16 cellular contexts compared by ENCODE assay signal in the genomic region with DNA sequence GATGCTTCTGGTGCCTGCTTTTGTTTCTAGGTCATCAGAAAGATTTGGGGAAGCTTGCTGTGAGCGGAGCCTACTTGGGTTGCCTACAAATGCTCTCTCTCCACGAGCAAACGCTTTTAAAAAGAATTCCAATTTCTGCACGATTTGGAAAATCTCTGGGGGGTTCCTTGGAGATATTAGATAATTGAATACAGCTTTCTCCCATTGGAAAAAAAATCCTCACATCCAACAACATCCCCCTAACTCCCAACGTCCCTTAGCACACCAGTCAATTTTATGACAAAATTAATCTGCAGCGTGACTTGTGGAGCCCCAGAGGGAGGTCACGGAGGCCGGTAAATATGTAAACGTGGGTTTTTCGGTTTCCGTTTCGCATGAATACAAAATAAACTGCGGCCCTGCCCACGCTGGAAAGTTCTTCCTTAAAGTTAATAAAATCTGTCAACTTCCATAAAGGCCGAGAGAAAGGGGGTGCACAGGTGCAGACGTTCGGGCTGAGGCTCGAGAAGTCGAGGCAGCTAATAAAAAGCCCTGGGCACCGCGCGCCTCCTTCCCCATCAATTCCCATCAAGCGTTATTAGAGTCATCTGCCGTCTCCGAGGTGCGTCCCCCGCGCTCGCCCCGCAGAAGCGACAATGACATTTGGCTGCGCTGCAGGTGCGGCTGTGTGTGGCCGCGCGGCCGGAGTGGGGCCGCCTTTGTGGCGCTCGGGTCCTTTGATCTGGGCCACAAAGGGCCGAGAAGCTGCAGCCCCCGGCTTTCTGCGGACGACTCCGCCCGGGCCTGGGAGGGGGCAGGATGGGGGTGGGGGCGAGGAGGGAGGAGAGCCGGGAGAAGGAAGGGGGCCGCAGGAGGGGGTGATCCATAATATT. TPM values are rescaled to one million over a fixed set of nuclear protein-coding genes. Genes with fewer than 3 reads are reported as not detected.
A peak's percentile ranks its signal among the peaks of the same experiment; 100 is the strongest.
DNase-seq lines count a peak whose midpoint lies in the region; ATAC-seq, FAIRE-seq and TF ChIP-seq lines count a peak whose summit lies in the region.
"Had no signal": no experiment of that assay in that cellular context is flagged by ENCODE, and none has a peak within 500 bp of the region (broad histone marks: within the 10 kb centered on the region; RNA-seq: fewer than 3 reads in every experiment).

No MANE protein-coding gene starts in this region.

- 95% methylated on average over 49 of the region's 49 CpGs for WGBS in HepG2 (ENCODE audit: low lambda C conversion rate)

- CTCF ChIA-PET in HepG2 (lab: Yijun Ruan, JAX; ENCODE audit: low intra/inter-chr PET ratio, low total read pairs) (no interaction called here), HEK293T (lab: Yijun Ruan, JAX) (no interaction called here)

- H3K9ac ChIP-seq in adipocyte (ENCODE audit: low read length), result no peak overlapping the region
- no peak overlapping the region for H3K9ac ChIP-seq in HepG2 (ENCODE audit: insufficient read depth, low read depth, low read length)

- H3K9me3 ChIP-seq in adipocyte (ENCODE audit: control insufficient read depth, low read length), result no peaks in the 10 kb centered on the region
- H3K9me3 ChIP-seq in HepG2 (ENCODE audit: low read length), result peaks cover 5% of the 10 kb centered on the region; the same call in 1 of the 2 replicates
- H3K9me3 ChIP-seq: pancreas had no signal

- no peak for TF ChIP-seq POLR2A in HepG2 (IDR thresholded peaks at IDR 0.05; ENCODE audit: insufficient read depth in 1 of 2, low read depth in 2 of 2, low read length in 2 of 2)

- no peak overlapping the region for H3K4me2 ChIP-seq in HepG2 (ENCODE audit: low read depth, low read length)

- H3K36me3 ChIP-seq in adipocyte (ENCODE audit: control insufficient read depth, insufficient read depth, low read length, severe bottlenecking) (no peaks in the 10 kb centered on the region), HepG2 (replicated peaks in 1 of 2; ENCODE audit: control insufficient read depth in 1 of 2, insufficient read depth in 2 of 2, low read length in 2 of 2) (no peaks in the 10 kb centered on the region)
- H3K36me3 ChIP-seq: pancreas had no signal

- no peak for TF ChIP-seq CTCF in HepG2 (CRISPR knock-in tag; IDR thresholded peaks at IDR 0.05)

- TF ChIP-seq RAD21 in HepG2 (CRISPR knock-in tag; IDR thresholded peaks at IDR 0.05), result no peak

- in situ Hi-C loops in HepG2 (cut with HindIII; ENCODE audit: extremely low pct_ligation_motif_present, low pct_unique_long_range_greater_than_20kb), result no loop called here

- H3K27me3 ChIP-seq in adipocyte (replicated peaks; ENCODE audit: control insufficient read depth, insufficient read depth, low read length), result peaks cover 14% of the 10 kb centered on the region
- H3K27me3 ChIP-seq in HepG2 (ENCODE audit: control insufficient read depth in 1 of 2, insufficient read depth in 2 of 2, low read length in 2 of 2), result no peaks in the 10 kb centered on the region

- peak; percentile 60 for ATAC-seq in GM19397 (IDR thresholded peaks at IDR 0.05; ENCODE audit: unreplicated experiment)
- ATAC-seq in HepG2, result no peak
- no peak for ATAC-seq in GM18870 (IDR thresholded peaks at IDR 0.05; ENCODE audit: unreplicated experiment)
- no peak for ATAC-seq in GM21390 (IDR thresholded peaks at IDR 0.05; ENCODE audit: unreplicated experiment)
- ATAC-seq: pancreas had no signal

- BruUV-seq in HepG2 (replicated peaks; lab: Mats Ljungman, UMichigan), result no TSS peak

- no peaks in the 10 kb centered on the region for H3K79me2 ChIP-seq in HepG2 (ENCODE audit: insufficient read depth, low read length)

- intact Hi-C loops in HepG2 (cut with micrococcal nuclease; ENCODE audit: unreplicated experiment), result no loop called here

- DNase-seq in COLO668 (lab: John Stamatoyannopoulos, UW; ENCODE audit: unreplicated experiment), result peak; percentile 37
- no peak for DNase-seq in adipocyte (ENCODE audit: low read depth)
- no peak for DNase-seq in HepG2 (ENCODE audit: low spot score)
- no peak for DNase-seq in HEK293T (ENCODE audit: extremely low spot score)
- DNase-seq in NCI-H82 (lab: John Stamatoyannopoulos, UW), result no peak
- DNase-seq: activated CD8-positive, alpha-beta memory T cell treated with anti-CD3 and anti-CD28 coated beads, Interleukin-2, amount 50 U/mL, for 48 hours; foreskin fibroblast; NCI-H1092 treated with DMSO at 0.1 percent for 48 hours; NCI-H524; pancreas; SHP77 had no signal

- H2AFZ ChIP-seq in HepG2 (ENCODE audit: low read length), result no peak overlapping the region

- peak overlapping the region; percentile 63 for H3K4me3 ChIP-seq in adipocyte (ENCODE audit: low read length)
- no peak overlapping the region for H3K4me3 ChIP-seq in HepG2 (replicated peaks in 1 of 3; ENCODE audit: insufficient read depth in 1 of 3, low read depth in 2 of 3, low read length in 3 of 3)
- H3K4me3 ChIP-seq: pancreas had no signal

- H3K27ac ChIP-seq in HepG2 (ENCODE audit: extremely low read length, insufficient read depth, low read length), result no peak overlapping the region
- H3K27ac ChIP-seq: pancreas had no signal

- TF ChIP-seq EP300 in HepG2 (IDR thresholded peaks at IDR 0.05; ENCODE audit: low read depth in 2 of 2, low read length in 2 of 2) (no peak), HepG2 (CRISPR knock-in tag; IDR thresholded peaks at IDR 0.05; ENCODE audit: borderline replicate concordance) (no peak)

- POLR2A ChIA-PET in HepG2 (lab: Yijun Ruan, JAX) (no interaction called here), HEK293T (lab: Yijun Ruan, JAX) (no interaction called here)

- H3K4me1 ChIP-seq in adipocyte (ENCODE audit: control insufficient read depth, insufficient read depth, low read length), result peaks cover 27% of the 10 kb centered on the region
- peaks cover 74% of the 10 kb centered on the region for H3K4me1 ChIP-seq in HepG2 (ENCODE audit: insufficient read depth, low read length)
- H3K4me1 ChIP-seq: pancreas had no signal

- no peaks in the 10 kb centered on the region for H4K20me1 ChIP-seq in HepG2 (ENCODE audit: insufficient read depth, low read length)

- FAIRE-seq in HepG2 (lab: Jason Lieb, UNC), result no peak
- FAIRE-seq: colon, pancreas had no signal

TF ChIP-seq in HepG2, 621 proteins besides CTCF, POLR2A, EP300 and RAD21:
- TF ChIP-seq GPN1 (CRISPR knock-in tag; IDR thresholded peaks at IDR 0.05; ENCODE audit: borderline replicate concordance) (no peak), HNRNPK (IDR thresholded peaks at IDR 0.05; ENCODE audit: low read depth, low read length, poor library complexity, severe bottlenecking) (peak; percentile 7), NFYC (CRISPR knock-in tag; IDR thresholded peaks at IDR 0.05) (no peak)

TF ChIP-seq in HEK293T, 16 proteins besides CTCF, POLR2A, EP300 and RAD21:
- TF ChIP-seq ARNT (IDR thresholded peaks at IDR 0.05), result no peak
- TF ChIP-seq ZNF384 (IDR thresholded peaks at IDR 0.05), result no peak

RNA-seq across cellular contexts. Expression of a gene that starts 37.6 kb away (rescaled TPM):
- total RNA-seq in HepG2 (2016; rRNA removed; fragmentation: Illumina TruSeq; extraction: Trizol), result 12.3 and 18.5 TPM in 2 replicates
- total RNA-seq in HepG2 (2016; cell fraction: cytosol; rRNA removed; fragmentation: Illumina TruSeq; extraction: Trizol; ENCODE audit: low read depth), result 3.8 and 4.7 TPM in 2 replicates
- total RNA-seq in HepG2 (2016; cell fraction: insoluble cytoplasmic fraction; rRNA removed; fragmentation: Illumina TruSeq; extraction: Trizol), result 12.7 and 13.5 TPM in 2 replicates
- total RNA-seq in HepG2 (2016; cell fraction: membrane; rRNA removed; fragmentation: Illumina TruSeq; extraction: Trizol), result 12.7 and 14.2 TPM in 2 replicates
- 12.5 and 15.2 TPM in 2 replicates for total RNA-seq in HepG2 (2016; cell fraction: nucleus; rRNA removed; fragmentation: Illumina TruSeq; extraction: Trizol)
- 5.9 and 6.6 TPM in 2 replicates for polyA plus RNA-seq in HepG2 (2011; rRNA removed)
- 3.8 and 4.0 TPM in 2 replicates for polyA plus RNA-seq in HepG2 (2011; cell fraction: cytosol; rRNA removed)
- polyA plus RNA-seq in HepG2 (2011; cell fraction: nucleus; rRNA removed), result 7.7 TPM in 2 replicates
- polyA plus RNA-seq in HepG2 (2012), result 6.2 and 6.9 TPM in 2 replicates
- 2.3 and 3.0 TPM in 2 replicates for polyA plus RNA-seq in HepG2 (2016; cell fraction: cytosol; fragmentation: Illumina TruSeq; extraction: Trizol; ENCODE audit: low read depth)
- polyA plus RNA-seq in HepG2 (2016; cell fraction: insoluble cytoplasmic fraction; fragmentation: Illumina TruSeq; extraction: Trizol; ENCODE audit: low read depth), result 16.0 and 21.0 TPM in 2 replicates
- 8.5 and 9.6 TPM in 2 replicates for polyA plus RNA-seq in HepG2 (2016; cell fraction: membrane; fragmentation: Illumina TruSeq; extraction: Trizol; ENCODE audit: low read depth)
- polyA plus RNA-seq in HepG2 (2016; cell fraction: nucleus; fragmentation: Illumina TruSeq; extraction: Trizol; ENCODE audit: insufficient read depth, low read depth), result 30.9 and 34.8 TPM in 2 replicates
- polyA minus RNA-seq in HepG2 (2011; rRNA and poly(A)+ RNA removed; ENCODE audit: low replicate concordance), result 0.02 and 5.6 TPM in 2 replicates
- polyA minus RNA-seq in HepG2 (2011; cell fraction: cytosol; rRNA and poly(A)+ RNA removed), result 3.4 and 4.2 TPM in 2 replicates
- polyA minus RNA-seq in HepG2 (2011; cell fraction: nucleus; rRNA and poly(A)+ RNA removed), result 4.0 and 4.2 TPM in 2 replicates
- total RNA-seq: HT-29 had no signal
